ENCODE assay signal across 21 cellular contexts in the genomic region with DNA sequence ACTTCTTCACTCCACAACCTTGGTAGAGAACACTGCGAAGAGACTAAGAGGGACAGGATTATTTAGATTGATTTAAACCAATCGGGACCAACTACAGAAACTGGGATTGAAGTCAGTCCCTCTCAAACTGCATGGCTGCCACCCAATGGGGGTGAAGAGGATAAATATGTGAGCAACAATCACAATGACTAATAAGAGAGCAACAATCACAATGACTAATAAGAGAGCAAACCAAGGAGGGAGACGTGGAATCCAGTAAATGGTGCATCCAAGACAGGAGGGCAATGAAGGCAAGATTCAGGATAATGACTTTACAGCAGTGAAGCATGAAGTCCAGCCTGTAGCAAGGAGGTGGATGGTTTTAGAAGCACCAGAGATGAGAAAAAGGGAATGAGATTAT.
A peak's percentile ranks its signal among the peaks of the same experiment; 100 is the strongest.
DNase-seq lines count a peak whose midpoint lies in the region; ATAC-seq and TF ChIP-seq lines count a peak whose summit lies in the region.
"Had no signal": no experiment of that assay in that cellular context is flagged by ENCODE, and none has a peak within 500 bp of the region (broad histone marks: within the 10 kb centered on the region; RNA-seq: fewer than 3 reads in every experiment).

No MANE protein-coding gene starts in this region.

- H3K4ac ChIP-seq in neuronal stem cell (ENCODE audit: low read length) (no peak overlapping the region), H9 (ENCODE audit: low read depth, low read length) (no peak overlapping the region)

- H3K4me1 Mint-ChIP-seq in H9 (no peaks in the 10 kb centered on the region), natural killer cell (no peaks in the 10 kb centered on the region)

- H3K27ac Mint-ChIP-seq in H9 (no peak overlapping the region), natural killer cell (no peak overlapping the region)
- H3K27ac Mint-ChIP-seq: CD4-positive, alpha-beta T cell had no signal

- no peak overlapping the region for H2BK12ac ChIP-seq in neuronal stem cell (ENCODE audit: low read length)
- H2BK12ac ChIP-seq in H9 (ENCODE audit: insufficient read length, low read depth, low read length), result no peak overlapping the region

- H2AFZ ChIP-seq in GM23248 (no peak overlapping the region), neuronal stem cell (ENCODE audit: low read length) (peak overlapping the region; percentile 15), H9 (ENCODE audit: low read length) (no peak overlapping the region)

- H3K23ac ChIP-seq in neuronal stem cell (ENCODE audit: low read depth, low read length, poor library complexity) (no peak overlapping the region), H9 (ENCODE audit: insufficient read length, low read depth, low read length) (no peak overlapping the region)

- H3K18ac ChIP-seq in neuronal stem cell (ENCODE audit: low read length), result no peak overlapping the region
- no peak overlapping the region for H3K18ac ChIP-seq in H9 (ENCODE audit: insufficient read length, low read depth, low read length)

- H3K79me2 ChIP-seq in GM23248 (ENCODE audit: insufficient read depth) (no peaks in the 10 kb centered on the region), H9 (ENCODE audit: insufficient read depth, low read length) (no peaks in the 10 kb centered on the region)

- H4K5ac ChIP-seq in H9 (ENCODE audit: insufficient read length, low read depth, low read length), result no peak overlapping the region

- H4K20me1 ChIP-seq in GM23248 (ENCODE audit: insufficient read depth), result no peaks in the 10 kb centered on the region
- no peaks in the 10 kb centered on the region for H4K20me1 ChIP-seq in H9 (ENCODE audit: control insufficient read depth, insufficient read depth, insufficient read length)
- H4K20me1 ChIP-seq: BLaER1 treated with 17β-estradiol and CSF1 and Interleukin-3, amounts not matched to agents 10 nM and 100 nM had no signal

- TF ChIP-seq CTCF in fibroblast of mammary gland (conservative IDR thresholded peaks at IDR 0.05; ENCODE audit: control insufficient read depth, insufficient read depth, low read depth, low read length) (no peak), H9 (conservative IDR thresholded peaks at IDR 0.05) (no peak), right lobe of liver (IDR thresholded peaks at IDR 0.05) (no peak), natural killer cell (IDR thresholded peaks at IDR 0.05) (no peak)

- H2BK15ac ChIP-seq in neuronal stem cell (ENCODE audit: low read length) (no peak overlapping the region), H9 (ENCODE audit: low read depth, low read length) (no peak overlapping the region)

- no peak overlapping the region for H3K56ac ChIP-seq in H9 (ENCODE audit: insufficient read length, low read depth, low read length)

- H2BK5ac ChIP-seq in neuronal stem cell (ENCODE audit: low read length), result no peak overlapping the region
- no peak overlapping the region for H2BK5ac ChIP-seq in H9 (ENCODE audit: insufficient read length, low read length)

- H3K9ac ChIP-seq in GM23248 (no peak overlapping the region), neuronal stem cell (ENCODE audit: low read depth, low read length, poor library complexity) (no peak overlapping the region), H9 (ENCODE audit: extremely low read depth, insufficient read length, low read length) (no peak overlapping the region)
- H3K9ac ChIP-seq: BLaER1 treated with 17β-estradiol and CSF1 and Interleukin-3, amounts not matched to agents 10 nM and 100 nM had no signal

- H3K9me2 ChIP-seq in GM23248 (ENCODE audit: insufficient read depth), result no peaks in the 10 kb centered on the region

- 59 to 62% methylated on average over 3 of the region's 3 CpGs for WGBS in GM23248 (ENCODE audit: low coverage in 1 of 2, low lambda C conversion rate in 2 of 2, missing lambda C conversion rate in 2 of 2), 2 experiments
- no CpG with 5 or more reads among the region's 3 CpGs for whole genome bisulfite sequencing in neuronal stem cell (ENCODE audit: extremely low coverage in 2 of 2, insufficient read length in 2 of 2, insufficient replicate concordance in 1 of 2), 2 donors
- WGBS in H9 (ENCODE audit: extremely low coverage, insufficient read length, low lambda C conversion rate), result no CpG with 5 or more reads among the region's 3 CpGs
- WGBS in right lobe of liver (ENCODE audit: insufficient coverage, low coverage, low lambda C conversion rate, missing lambda C conversion rate), result 92% methylated on average over 3 of the region's 3 CpGs

- H3F3A ChIP-seq in GM23248 (ENCODE audit: insufficient read depth), result no peaks in the 10 kb centered on the region

- H3K36me3 Mint-ChIP-seq in H9 (ENCODE audit: insufficient read depth in 1 of 3, low read depth in 3 of 3) (no peaks in the 10 kb centered on the region), natural killer cell (no peaks in the 10 kb centered on the region)

- H3K4me3 Mint-ChIP-seq in H9 (no peak overlapping the region), natural killer cell (no peak overlapping the region)
- H3K4me3 Mint-ChIP-seq: CD4-positive, alpha-beta T cell had no signal

- no peaks in the 10 kb centered on the region for H3K27me3 ChIP-seq in GM23248 (replicated peaks; ENCODE audit: insufficient read depth)
- no peaks in the 10 kb centered on the region for H3K27me3 ChIP-seq in neuronal stem cell (ENCODE audit: control insufficient read depth in 3 of 3, insufficient read depth in 3 of 3, low read depth in 1 of 3, low read length in 3 of 3)
- no peaks in the 10 kb centered on the region for H3K27me3 ChIP-seq in H9 (ENCODE audit: insufficient read depth, low read length)
- H3K27me3 ChIP-seq in right lobe of liver, result no peaks in the 10 kb centered on the region
- H3K27me3 ChIP-seq: BLaER1 treated with 17β-estradiol and CSF1 and Interleukin-3, amounts not matched to agents 10 nM and 100 nM had no signal

- TF ChIP-seq POLR2A in right lobe of liver (IDR thresholded peaks at IDR 0.05), result no peak

- H3K4me2 ChIP-seq in GM23248 (ENCODE audit: unreplicated experiment), result no peak overlapping the region
- H3K4me2 ChIP-seq in neuronal stem cell (ENCODE audit: insufficient read depth, low read length, poor library complexity, severe bottlenecking), result no peak overlapping the region
- H3K4me2 ChIP-seq in H9 (ENCODE audit: insufficient read depth, insufficient read length, low read length), result no peak overlapping the region
- H3K4me2 ChIP-seq: BLaER1 treated with 17β-estradiol and CSF1 and Interleukin-3, amounts not matched to agents 10 nM and 100 nM had no signal

- H3K4me3 ChIP-seq in GM23248 (no peak overlapping the region), fibroblast of mammary gland (ENCODE audit: control insufficient read depth, low read depth, low read length) (no peak overlapping the region), neuronal stem cell (ENCODE audit: low read length in 2 of 2) (no peak overlapping the region), right lobe of liver (no peak overlapping the region)
- H3K4me3 ChIP-seq: BLaER1 treated with 17β-estradiol and CSF1 and Interleukin-3, amounts not matched to agents 10 nM and 100 nM; SK-N-MC had no signal

- no peak overlapping the region for H4K91ac ChIP-seq in neuronal stem cell (ENCODE audit: low read depth, low read length, poor library complexity)
- no peak overlapping the region for H4K91ac ChIP-seq in H9 (ENCODE audit: insufficient read length, low read depth, low read length)

- no peak overlapping the region for H3K14ac ChIP-seq in neuronal stem cell (ENCODE audit: low read length)
- H3K14ac ChIP-seq in H9 (ENCODE audit: insufficient read depth, low read length), result no peak overlapping the region

- ATAC-seq in right lobe of liver, result no peak
- ATAC-seq in natural killer cell, result no peak
- ATAC-seq: HepG2, Panc1 had no signal

- no peaks in the 10 kb centered on the region for H3K23me2 ChIP-seq in H9 (ENCODE audit: insufficient read length, low read depth, low read length, poor library complexity, severe bottlenecking)

- peak; percentile 39 for DNase-seq in GM23248
- DNase-seq in RKO (ENCODE audit: low spot score), result peak; percentile 29
- peak; percentile 34 for DNase-seq in fibroblast of mammary gland (ENCODE audit: low read depth)
- DNase-seq in neuronal stem cell (ENCODE audit: low spot score), result no peak
- no peak for DNase-seq in H9
- DNase-seq in right lobe of liver, result no peak
- DNase-seq in natural killer cell, result no peak
- DNase-seq in NK-92 (lab: John Stamatoyannopoulos, UW; ENCODE audit: unreplicated experiment), result no peak
- DNase-seq: AML-193; CD4-positive, alpha-beta T cell; Karpas-422; NCI-H1105 treated with DMSO at 0.1 percent for 48 hours; NCI-H146; NCI-H1930; NCI-H446 treated with DMSO at 0.1 percent for 48 hours; NCI-H526 treated with DMSO at 0.1 percent for 48 hours; SIG-M5 had no signal

- H4K8ac ChIP-seq in neuronal stem cell (ENCODE audit: low read depth, low read length), result no peak overlapping the region
- H4K8ac ChIP-seq in H9 (replicated peaks; ENCODE audit: insufficient read length, low read depth, low read length), result no peak overlapping the region

- no peaks in the 10 kb centered on the region for H3K9me3 ChIP-seq in GM23248 (ENCODE audit: low read depth)
- no peaks in the 10 kb centered on the region for H3K9me3 ChIP-seq in neuronal stem cell (replicated peaks in 1 of 2; ENCODE audit: control insufficient read depth in 2 of 2, insufficient read depth in 1 of 2, low read depth in 1 of 2, low read length in 2 of 2)
- no peaks in the 10 kb centered on the region for H3K9me3 ChIP-seq in H9 (ENCODE audit: control insufficient read depth, low read depth, low read length)
- no peaks in the 10 kb centered on the region for H3K9me3 ChIP-seq in right lobe of liver
- H3K9me3 ChIP-seq: BLaER1 treated with 17β-estradiol and CSF1 and Interleukin-3, amounts not matched to agents 10 nM and 100 nM had no signal

- H3K27me3 Mint-ChIP-seq in H9 (ENCODE audit: low read depth) (no peaks in the 10 kb centered on the region), natural killer cell (ENCODE audit: low read depth in 2 of 2) (no peaks in the 10 kb centered on the region)
- H3K27me3 Mint-ChIP-seq: CD4-positive, alpha-beta T cell had no signal

- intact Hi-C loops in right lobe of liver (cut with DNase I), result no loop called here
- intact Hi-C loops in natural killer cell (cut with micrococcal nuclease), result no loop called here

- H3K9me3 Mint-ChIP-seq in H9 (no peaks in the 10 kb centered on the region), natural killer cell (peaks cover 6 to 10% of the 10 kb centered on the region in 2 donors)
- H3K9me3 Mint-ChIP-seq: CD4-positive, alpha-beta T cell had no signal

- H3K36me3 ChIP-seq in GM23248 (ENCODE audit: low read depth), result no peaks in the 10 kb centered on the region
- H3K36me3 ChIP-seq in neuronal stem cell (replicated peaks in 1 of 2; ENCODE audit: control insufficient read depth in 2 of 2, insufficient read depth in 2 of 2, low read length in 2 of 2), result no peaks in the 10 kb centered on the region
- H3K36me3 ChIP-seq in right lobe of liver, result no peaks in the 10 kb centered on the region
- H3K36me3 ChIP-seq: BLaER1 treated with 17β-estradiol and CSF1 and Interleukin-3, amounts not matched to agents 10 nM and 100 nM had no signal

- no peaks in the 10 kb centered on the region for H3K4me1 ChIP-seq in GM23248 (ENCODE audit: insufficient read depth)
- H3K4me1 ChIP-seq in neuronal stem cell (ENCODE audit: control insufficient read depth in 2 of 2, insufficient read depth in 1 of 2, low read depth in 1 of 2, low read length in 2 of 2), result no peaks in the 10 kb centered on the region
- no peaks in the 10 kb centered on the region for H3K4me1 ChIP-seq in H9 (ENCODE audit: insufficient read depth, low read length)
- H3K4me1 ChIP-seq in right lobe of liver, result no peaks in the 10 kb centered on the region

- in situ Hi-C loops in GM23248 (cut with MboI), result no loop called here

- no peak overlapping the region for H2BK20ac ChIP-seq in H9 (ENCODE audit: low read depth, low read length, poor library complexity, severe bottlenecking)

- no peak overlapping the region for H2BK120ac ChIP-seq in neuronal stem cell (ENCODE audit: low read depth, low read length)
- no peak overlapping the region for H2BK120ac ChIP-seq in H9 (ENCODE audit: low read depth, low read length, poor library complexity, severe bottlenecking)

- H3K27ac ChIP-seq in GM23248 (no peak overlapping the region), neuronal stem cell (replicated peaks; ENCODE audit: low read length) (no peak overlapping the region), H9 (ENCODE audit: insufficient read length, low read depth, low read length) (no peak overlapping the region), right lobe of liver (no peak overlapping the region)
- H3K27ac ChIP-seq: BLaER1 treated with 17β-estradiol and CSF1 and Interleukin-3, amounts not matched to agents 10 nM and 100 nM; SK-N-MC had no signal

- no peak overlapping the region for H3T11ph ChIP-seq in H9 (ENCODE audit: low read length)

- H3K79me1 ChIP-seq in neuronal stem cell (ENCODE audit: low read depth, low read length) (no peaks in the 10 kb centered on the region), H9 (ENCODE audit: insufficient read depth, low read depth, low read length, poor library complexity, severe bottlenecking) (no peaks in the 10 kb centered on the region)

- H2AK5ac ChIP-seq in neuronal stem cell (ENCODE audit: low read depth, low read length) (no peak overlapping the region), H9 (ENCODE audit: insufficient read length, low read length) (no peak overlapping the region)

Comparison
In these comparisons a context has a peak if more than half of its experiments do, and no peak if none do; other contexts are left out.
1. DNase-seq: peak in GM23248 (single experiment), RKO (single experiment) and fibroblast of mammary gland (single experiment); none in neuronal stem cell (single experiment), H9 (single experiment), right lobe of liver (0 of 3), natural killer cell (single experiment) and NK-92 (single experiment).